1 cellular context compared by ENCODE assay signal in the genomic region with DNA sequence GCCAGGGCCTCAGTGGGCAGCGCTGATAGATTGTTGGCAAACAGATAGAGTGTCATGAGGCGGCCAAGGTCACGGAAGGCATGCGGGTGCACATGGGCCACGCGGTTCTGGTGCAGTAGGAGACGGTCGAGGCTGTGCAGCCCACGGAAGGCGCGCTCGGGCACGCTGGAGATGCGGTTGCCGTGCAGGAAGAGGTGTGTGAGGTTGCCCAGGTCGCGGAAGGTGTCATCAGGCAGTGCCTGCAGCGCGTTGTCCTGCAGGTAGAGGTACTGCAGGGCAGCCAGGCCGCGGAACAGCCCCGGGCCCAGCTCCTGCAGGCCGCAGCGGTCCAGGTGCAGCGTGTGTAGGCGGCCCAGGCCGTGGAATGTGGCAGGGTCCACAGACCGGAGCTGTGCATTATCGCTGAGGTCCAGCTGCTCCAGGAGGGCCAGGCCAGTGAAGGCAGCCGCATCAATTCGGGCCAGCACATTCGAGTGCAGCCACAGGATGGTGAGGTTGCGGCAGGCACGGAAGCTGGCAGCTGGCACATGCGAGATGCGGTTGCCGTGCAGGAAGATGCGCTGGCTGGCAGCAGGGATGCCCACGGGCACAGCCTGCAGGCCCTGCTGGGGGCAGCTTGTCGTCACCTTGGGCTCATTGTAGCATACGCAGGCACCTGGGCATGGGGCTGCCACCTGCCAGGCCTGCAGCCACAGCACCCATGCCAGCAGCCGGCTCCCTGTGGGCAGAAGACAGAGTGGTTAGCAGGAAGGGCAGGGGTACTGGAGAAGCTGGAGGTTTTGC.
TF ChIP-seq lines count a peak whose summit lies in the region.

No MANE protein-coding gene starts in this region.

TF ChIP-seq in IMR-90, 13 proteins besides CTCF, POLR2A, EP300 and RAD21:
- no peak for TF ChIP-seq BHLHE40 (IDR thresholded peaks at IDR 0.05; ENCODE audit: low read depth, low read length)
- no peak for TF ChIP-seq MAZ (IDR thresholded peaks at IDR 0.05; ENCODE audit: borderline replicate concordance, low read depth, low read length)
- no peak for TF ChIP-seq RFX5 (IDR thresholded peaks at IDR 0.05; ENCODE audit: low read depth, low read length)
- no peak for TF ChIP-seq MXI1 (IDR thresholded peaks at IDR 0.05; ENCODE audit: borderline replicate concordance, low read depth, low read length)
- TF ChIP-seq RCOR1 (IDR thresholded peaks at IDR 0.05; ENCODE audit: insufficient replicate concordance, low read length): no peak
- TF ChIP-seq FOS (IDR thresholded peaks at IDR 0.05; ENCODE audit: low read depth, low read length): no peak
- no peak for TF ChIP-seq NFE2L2 (IDR thresholded peaks at IDR 0.05; ENCODE audit: low read depth, low read length)
